In the genomic region with DNA sequence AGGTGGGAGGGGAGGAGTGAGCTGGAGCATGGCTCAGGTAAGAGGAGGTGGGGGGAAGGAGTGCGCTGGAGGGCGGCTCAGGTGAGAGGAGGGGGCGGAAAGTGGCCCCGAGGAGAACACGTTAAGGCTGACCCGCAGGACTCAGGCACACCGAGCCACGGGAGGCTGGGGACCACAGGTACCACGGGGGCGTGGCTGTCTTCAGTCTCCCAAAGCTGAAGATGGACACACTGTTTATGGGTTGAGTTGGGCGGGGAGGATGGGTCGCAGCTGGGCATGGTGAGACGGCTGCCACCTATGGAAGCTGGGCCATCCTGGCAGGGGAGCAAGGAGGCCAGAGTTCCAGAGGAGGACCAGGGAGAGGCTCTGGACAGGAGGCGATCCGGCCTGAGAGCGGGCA, we compare ENCODE assay signal across 13 cellular contexts. TPM values are rescaled to one million over a fixed set of nuclear protein-coding genes. Genes with fewer than 3 reads are reported as not detected.
DNase-seq lines count a peak whose midpoint lies in the region; ATAC-seq, FAIRE-seq and TF ChIP-seq lines count a peak whose summit lies in the region.
"Had no signal": no experiment of that assay in that cellular context is flagged by ENCODE, and none has a peak within 500 bp of the region (broad histone marks: within the 10 kb centered on the region; RNA-seq: fewer than 3 reads in every experiment).

No MANE protein-coding gene starts in this region.

- no TSS peak for BruUV-seq in K562 (replicated peaks; lab: Mats Ljungman, UMichigan)

- H3K27ac ChIP-seq in K562 (ENCODE audit: extremely low read depth, low read depth, low read length), result no peak overlapping the region
- H3K27ac ChIP-seq: epithelial cell of prostate had no signal

- no peak overlapping the region for H2AFZ ChIP-seq in K562 (ENCODE audit: low read depth, low read length)

- no peak for TF ChIP-seq POLR2A in K562 (conservative IDR thresholded peaks at IDR 0.05)

- DNase-seq in activated CD4-positive, alpha-beta memory T cell treated with anti-CD3 and anti-CD28 coated beads, Interleukin-2, amount 10 ng/mL, durations not matched to agents 7 days and 5 days, result no peak
- no peak for DNase-seq in activated CD4-positive, alpha-beta memory T cell treated with anti-CD3 and anti-CD28 coated beads for 36 hours
- DNase-seq in GM13976 (ENCODE audit: low spot score) (peak; percentile 37), K562 (ENCODE audit: extremely low read depth in 1 of 4, low spot score in 3 of 4) (no peak), GM10266 (ENCODE audit: extremely low spot score) (no peak)
- DNase-seq: GF-D8; stimulated activated CD4-positive, alpha-beta T cell treated with anti-CD3 and anti-CD28 coated beads, Interleukin-4, amount 100 ng/mL, for 4 hours had no signal

- TF ChIP-seq RAD21 in K562 (CRISPR knock-in tag; conservative IDR thresholded peaks at IDR 0.05 in 1 of 2, IDR thresholded peaks at IDR 0.05 in 1 of 2), result no peak

- 86% methylated on average over 3 of the region's 16 CpGs for WGBS in K562 (ENCODE audit: insufficient coverage, low coverage, missing lambda C conversion rate)

- no peak overlapping the region for H3K4me3 ChIP-seq in K562
- H3K4me3 ChIP-seq in skeletal muscle satellite cell (ENCODE audit: low read length), result peak overlapping the region; percentile 74

- 0 out of 5 replicates have a peak, but pooled peaks cover 0 to 4% of the 10 kb centered on the region in 2 experiments for H3K27me3 ChIP-seq in K562 (ENCODE audit: control insufficient read depth in 2 of 2, insufficient read depth in 2 of 2, low read length in 2 of 2)
- no peaks in the 10 kb centered on the region for H3K27me3 ChIP-seq in skeletal muscle satellite cell (ENCODE audit: control insufficient read depth, insufficient read depth, low read length)

- H3K9me3 Mint-ChIP-seq in activated CD4-positive, alpha-beta memory T cell treated with anti-CD3 and anti-CD28 coated beads, Interleukin-2, amount 10 ng/mL, durations not matched to agents 7 days and 5 days, result no peaks in the 10 kb centered on the region
- no peaks in the 10 kb centered on the region for H3K9me3 Mint-ChIP-seq in activated CD4-positive, alpha-beta memory T cell treated with anti-CD3 and anti-CD28 coated beads for 36 hours
- H3K9me3 Mint-ChIP-seq: type B pancreatic cell had no signal

- CTCF ChIA-PET in activated CD4-positive, alpha-beta memory T cell treated with anti-CD3 and anti-CD28 coated beads, Interleukin-2, amount 10 ng/mL, durations not matched to agents 7 days and 5 days (lab: Charles Lee), result no interaction called here
- CTCF ChIA-PET in activated CD4-positive, alpha-beta memory T cell treated with anti-CD3 and anti-CD28 coated beads for 36 hours (lab: Charles Lee), result interaction anchor here (1.0 kb wide), 1 partner anchor 8 kb away, joined by 3 read pairs; no protein-coding TSS in a partner anchor
- CTCF ChIA-PET in K562 (lab: Yijun Ruan, JAX; ENCODE audit: low intra/inter-chr PET ratio), result no interaction called here

- POLR2A ChIA-PET in activated CD4-positive, alpha-beta memory T cell treated with anti-CD3 and anti-CD28 coated beads, Interleukin-2, amount 10 ng/mL, durations not matched to agents 7 days and 5 days (lab: Charles Lee), result interaction anchor here (1.1 kb wide), 1 partner anchor 24 kb away, joined by 4 read pairs; a partner anchor contains a TSS
- POLR2A ChIA-PET in activated CD4-positive, alpha-beta memory T cell treated with anti-CD3 and anti-CD28 coated beads for 36 hours (lab: Charles Lee), result no interaction called here
- POLR2A ChIA-PET in K562 (lab: Yijun Ruan, JAX), result no interaction called here

- no peak for TF ChIP-seq EP300 in K562 (IDR thresholded peaks at IDR 0.05; ENCODE audit: low read length)

- peaks cover 27% of the 10 kb centered on the region for H3K36me3 Mint-ChIP-seq in activated CD4-positive, alpha-beta memory T cell treated with anti-CD3 and anti-CD28 coated beads, Interleukin-2, amount 10 ng/mL, durations not matched to agents 7 days and 5 days (ENCODE audit: low read depth)
- H3K36me3 Mint-ChIP-seq in activated CD4-positive, alpha-beta memory T cell treated with anti-CD3 and anti-CD28 coated beads for 36 hours, result peaks cover 30% of the 10 kb centered on the region

- H3K9me3 ChIP-seq in K562 (replicated peaks; ENCODE audit: control insufficient read depth, insufficient read depth, low read depth, low read length), result no peaks in the 10 kb centered on the region
- H3K9me3 ChIP-seq in skeletal muscle satellite cell (replicated peaks; ENCODE audit: low read length), result no peaks in the 10 kb centered on the region

- H3K79me2 ChIP-seq in K562 (ENCODE audit: control insufficient read depth, insufficient read depth, low read length), result no peaks in the 10 kb centered on the region

- in situ Hi-C loops in GM13976 (cut with MboI; ENCODE audit: low sequenced_read_pairs, unreplicated experiment) (loop anchor here (10.0 kb wide), 1 partner anchor 314 kb away; no protein-coding TSS in a partner anchor), K562 (cut with MboI) (no loop called here)

- H3K9me1 ChIP-seq in K562 (ENCODE audit: control insufficient read depth, insufficient read depth, low read length), result no peaks in the 10 kb centered on the region

- peak overlapping the region; percentile 25 for H3K4me3 Mint-ChIP-seq in activated CD4-positive, alpha-beta memory T cell treated with anti-CD3 and anti-CD28 coated beads, Interleukin-2, amount 10 ng/mL, durations not matched to agents 7 days and 5 days
- H3K4me3 Mint-ChIP-seq in activated CD4-positive, alpha-beta memory T cell treated with anti-CD3 and anti-CD28 coated beads for 36 hours, result no peak overlapping the region
- H3K4me3 Mint-ChIP-seq: type B pancreatic cell had no signal

- intact Hi-C loops in activated CD4-positive, alpha-beta memory T cell treated with anti-CD3 and anti-CD28 coated beads for 36 hours (cut with micrococcal nuclease), result no loop called here
- intact Hi-C loops in K562 (cut with micrococcal nuclease), result loop anchor here (5.0 to 10.0 kb wide), 2 partner anchors 244 to 387 kb away; no protein-coding TSS in a partner anchor

- H3K4me1 ChIP-seq in K562 (replicated peaks in 1 of 2; ENCODE audit: control insufficient read depth in 2 of 2, insufficient read depth in 2 of 2, low read length in 2 of 2) (peaks cover 0 to 4% of the 10 kb centered on the region in 2 experiments; a peak in 1 of 5 replicates), skeletal muscle satellite cell (ENCODE audit: control insufficient read depth, insufficient read depth, low read length) (peaks cover 24% of the 10 kb centered on the region)

- peaks cover 26% of the 10 kb centered on the region for H3K27me3 Mint-ChIP-seq in activated CD4-positive, alpha-beta memory T cell treated with anti-CD3 and anti-CD28 coated beads, Interleukin-2, amount 10 ng/mL, durations not matched to agents 7 days and 5 days
- H3K27me3 Mint-ChIP-seq in activated CD4-positive, alpha-beta memory T cell treated with anti-CD3 and anti-CD28 coated beads for 36 hours, result no peaks in the 10 kb centered on the region
- H3K27me3 Mint-ChIP-seq: type B pancreatic cell had no signal

- H3K4me1 Mint-ChIP-seq in activated CD4-positive, alpha-beta memory T cell treated with anti-CD3 and anti-CD28 coated beads, Interleukin-2, amount 10 ng/mL, durations not matched to agents 7 days and 5 days, result peaks cover 11% of the 10 kb centered on the region
- peaks cover 8% of the 10 kb centered on the region for H3K4me1 Mint-ChIP-seq in activated CD4-positive, alpha-beta memory T cell treated with anti-CD3 and anti-CD28 coated beads for 36 hours (ENCODE audit: low read depth)

- H4K20me1 ChIP-seq in K562 (replicated peaks; ENCODE audit: control insufficient read depth, insufficient read depth, low read length), result no peaks in the 10 kb centered on the region

- TF ChIP-seq CTCF in GM13976 (IDR thresholded peaks at IDR 0.05; ENCODE audit: borderline replicate concordance, control extremely low read depth, extremely low read depth, insufficient read depth, missing control alignments) (no peak), K562 (IDR thresholded peaks at IDR 0.05 in 2 of 3, conservative IDR thresholded peaks at IDR 0.05 in 1 of 3; ENCODE audit: insufficient read depth in 2 of 3, low read depth in 1 of 3, low read length in 3 of 3) (no peak), GM10266 (IDR thresholded peaks at IDR 0.05; ENCODE audit: control insufficient read depth, insufficient read depth, low read depth, missing control alignments) (no peak)

- H3K9ac ChIP-seq in K562 (ENCODE audit: insufficient read depth in 1 of 2, low read depth in 2 of 2, low read length in 2 of 2) (no peak overlapping the region), skeletal muscle satellite cell (ENCODE audit: low read depth, low read length) (peak overlapping the region; percentile 67)

- no peak for ATAC-seq in K562
- no peak for ATAC-seq in GM18520 (IDR thresholded peaks at IDR 0.05; ENCODE audit: unreplicated experiment)
- no peak for ATAC-seq in GM19463 (IDR thresholded peaks at IDR 0.05; ENCODE audit: unreplicated experiment)
- ATAC-seq: HepG2 had no signal

- peaks cover 25% of the 10 kb centered on the region; the same call in 2 of the 3 replicates for H3K36me3 ChIP-seq in K562 (ENCODE audit: control insufficient read depth, insufficient read depth, low read length)
- H3K36me3 ChIP-seq in skeletal muscle satellite cell (ENCODE audit: insufficient read depth, low read length), result peaks cover 19% of the 10 kb centered on the region

- H3K27ac Mint-ChIP-seq in activated CD4-positive, alpha-beta memory T cell treated with anti-CD3 and anti-CD28 coated beads, Interleukin-2, amount 10 ng/mL, durations not matched to agents 7 days and 5 days, result no peak overlapping the region
- no peak overlapping the region for H3K27ac Mint-ChIP-seq in activated CD4-positive, alpha-beta memory T cell treated with anti-CD3 and anti-CD28 coated beads for 36 hours
- H3K27ac Mint-ChIP-seq: type B pancreatic cell had no signal

- no peak for FAIRE-seq in K562 (lab: Jason Lieb, UNC)
- FAIRE-seq: HepG2 had no signal

- no peak overlapping the region for H3K4me2 ChIP-seq in K562 (ENCODE audit: insufficient read depth, low read length)
- H3K4me2 ChIP-seq in skeletal muscle satellite cell (ENCODE audit: low read length), result peak overlapping the region; percentile 91

RNA-seq across cellular contexts. Expression of a gene that starts 23.5 kb away (rescaled TPM):
- total RNA-seq in activated CD4-positive, alpha-beta memory T cell treated with anti-CD3 and anti-CD28 coated beads, Interleukin-2, amount 10 ng/mL, durations not matched to agents 7 days and 5 days, result 10 to 100 TPM; 43.5 to 47.7 TPM
- 10 to 100 TPM; 48.0 to 51.6 TPM for total RNA-seq in activated CD4-positive, alpha-beta memory T cell treated with anti-CD3 and anti-CD28 coated beads for 36 hours
- total RNA-seq in K562 (2011; cell fraction: chromatin; rRNA removed; ENCODE audit: low replicate concordance), result 14.0 and 20.3 TPM in 2 replicates
- total RNA-seq in K562 (2011; cell fraction: nucleolus; rRNA removed), result 16.7 and 17.9 TPM in 2 replicates
- 15.0 and 17.8 TPM in 2 replicates for total RNA-seq in K562 (2011; cell fraction: nucleoplasm; rRNA removed)
- 62.6 and 63.0 TPM in 2 replicates for total RNA-seq in K562 (2014; rRNA removed)
- total RNA-seq in K562 (2014; rRNA removed; fragmentation: Illumina TruSeq; extraction: Trizol), result 33.6 and 35.6 TPM in 2 replicates
- total RNA-seq in K562 (2015; rRNA removed; fragmentation: Illumina TruSeq; extraction: Trizol), result 33.1 and 34.4 TPM in 2 replicates
- total RNA-seq in K562 (2021), result 31.6 and 34.5 TPM in 2 replicates
- polyA plus RNA-seq in K562 (2011; rRNA removed), result 33.1 and 46.7 TPM in 2 replicates
- polyA plus RNA-seq in K562 (2011; cell fraction: cytosol; rRNA removed), result 17.3 and 29.0 TPM in 2 replicates
- polyA plus RNA-seq in K562 (2011; cell fraction: nucleus; rRNA removed), result 21.2 and 22.8 TPM in 2 replicates
- polyA plus RNA-seq in K562 (2012), result 30.2 and 33.3 TPM in 2 replicates
- 39.0 and 43.8 TPM in 2 replicates for polyA plus RNA-seq in K562 (2014; fragmentation: Illumina TruSeq; extraction: Trizol)
- polyA plus RNA-seq in K562 (2014; fragmentation: Nextera tagmentation; extraction: Ambion mirVana), result 10 to 100 TPM; 12.5 to 20.0 TPM
- polyA plus RNA-seq in K562 (2014; rRNA removed), result 31.6 and 33.0 TPM in 2 replicates
- polyA minus RNA-seq in K562 (2011; rRNA and poly(A)+ RNA removed), result 39.2 and 54.6 TPM in 2 replicates
- 20.7 and 24.6 TPM in 2 replicates for polyA minus RNA-seq in K562 (2011; cell fraction: cytosol; rRNA and poly(A)+ RNA removed)
- polyA minus RNA-seq in K562 (2011; cell fraction: nucleus; rRNA and poly(A)+ RNA removed), result 15.2 and 18.2 TPM in 2 replicates
- total RNA-seq in skeletal muscle satellite cell (2012; rRNA removed), result 16.7 and 18.3 TPM in 2 replicates

RNA-seq across cellular contexts. Expression of a gene that starts 23.7 kb away (rescaled TPM):
- total RNA-seq in activated CD4-positive, alpha-beta memory T cell treated with anti-CD3 and anti-CD28 coated beads, Interleukin-2, amount 10 ng/mL, durations not matched to agents 7 days and 5 days, result 10 to 100 TPM; 16.0 to 18.2 TPM
- 10 to 100 TPM; 12.4 to 12.5 TPM for total RNA-seq in activated CD4-positive, alpha-beta memory T cell treated with anti-CD3 and anti-CD28 coated beads for 36 hours
- 3.2 and 7.6 TPM in 2 replicates for total RNA-seq in K562 (2011; cell fraction: chromatin; rRNA removed; ENCODE audit: low replicate concordance)
- 3.8 and 5.3 TPM in 2 replicates for total RNA-seq in K562 (2011; cell fraction: nucleolus; rRNA removed)
- 3.8 and 6.9 TPM in 2 replicates for total RNA-seq in K562 (2011; cell fraction: nucleoplasm; rRNA removed)
- total RNA-seq in K562 (2014; rRNA removed), result 26.2 and 32.3 TPM in 2 replicates
- 21.1 TPM in 2 replicates for total RNA-seq in K562 (2014; rRNA removed; fragmentation: Illumina TruSeq; extraction: Trizol)
- 28.4 and 28.7 TPM in 2 replicates for total RNA-seq in K562 (2015; rRNA removed; fragmentation: Illumina TruSeq; extraction: Trizol)
- total RNA-seq in K562 (2021), result 13.7 and 14.9 TPM in 2 replicates
- 12.0 and 15.0 TPM in 2 replicates for polyA plus RNA-seq in K562 (2011; rRNA removed)
- polyA plus RNA-seq in K562 (2011; cell fraction: cytosol; rRNA removed), result 2.3 and 5.3 TPM in 2 replicates
- 4.5 and 5.7 TPM in 2 replicates for polyA plus RNA-seq in K562 (2011; cell fraction: nucleus; rRNA removed)
- 20.3 and 23.1 TPM in 2 replicates for polyA plus RNA-seq in K562 (2012)
- polyA plus RNA-seq in K562 (2014; fragmentation: Illumina TruSeq; extraction: Trizol), result 21.1 and 21.5 TPM in 2 replicates
- polyA plus RNA-seq in K562 (2014; fragmentation: Nextera tagmentation; extraction: Ambion mirVana), result 10 to 100 TPM; 23.9 to 26.9 TPM
- polyA plus RNA-seq in K562 (2014; rRNA removed), result 31.4 and 34.0 TPM in 2 replicates
- polyA minus RNA-seq in K562 (2011; rRNA and poly(A)+ RNA removed), result 5.7 and 6.2 TPM in 2 replicates
- polyA minus RNA-seq in K562 (2011; cell fraction: cytosol; rRNA and poly(A)+ RNA removed), result 3.1 and 5.0 TPM in 2 replicates
- polyA minus RNA-seq in K562 (2011; cell fraction: nucleus; rRNA and poly(A)+ RNA removed), result 2.6 and 4.8 TPM in 2 replicates
- 22.3 and 23.3 TPM in 2 replicates for total RNA-seq in skeletal muscle satellite cell (2012; rRNA removed)

RNA-seq across cellular contexts. Expression of a gene that starts 45.4 kb away (rescaled TPM):
- total RNA-seq in activated CD4-positive, alpha-beta memory T cell treated with anti-CD3 and anti-CD28 coated beads, Interleukin-2, amount 10 ng/mL, durations not matched to agents 7 days and 5 days, result 1 to 10 TPM; 7.4 to 8.3 TPM
- total RNA-seq in activated CD4-positive, alpha-beta memory T cell treated with anti-CD3 and anti-CD28 coated beads for 36 hours, result 10 to 100 TPM; 12.0 to 12.4 TPM
- total RNA-seq in K562 (2011; cell fraction: chromatin; rRNA removed; ENCODE audit: low replicate concordance), result 7.4 and 8.7 TPM in 2 replicates
- total RNA-seq in K562 (2011; cell fraction: nucleolus; rRNA removed), result 5.4 and 8.0 TPM in 2 replicates
- total RNA-seq in K562 (2011; cell fraction: nucleoplasm; rRNA removed), result 12.7 and 15.6 TPM in 2 replicates
- total RNA-seq in K562 (2014; rRNA removed) (7.6 and 9.4 TPM in 2 replicates), K562 (2014; rRNA removed; fragmentation: Illumina TruSeq; extraction: Trizol) (14.9 and 16.3 TPM in 2 replicates), K562 (2015; rRNA removed; fragmentation: Illumina TruSeq; extraction: Trizol) (18.3 and 19.2 TPM in 2 replicates), K562 (2021) (15.9 and 20.1 TPM in 2 replicates)
- polyA plus RNA-seq in K562 (2011; rRNA removed) (15.6 and 23.6 TPM in 2 replicates), K562 (2014; fragmentation: Illumina TruSeq; extraction: Trizol) (15.6 and 15.8 TPM in 2 replicates), K562 (2014; fragmentation: Nextera tagmentation; extraction: Ambion mirVana) (10 to 100 TPM; 33.6 to 36.6 TPM), K562 (2014; rRNA removed) (7.9 and 11.5 TPM in 2 replicates)
- polyA plus RNA-seq in K562 (2011; cell fraction: cytosol; rRNA removed), result 9.4 and 11.3 TPM in 2 replicates
- polyA plus RNA-seq in K562 (2011; cell fraction: nucleus; rRNA removed), result 13.6 and 14.2 TPM in 2 replicates
- 20.0 and 28.3 TPM in 2 replicates for polyA plus RNA-seq in K562 (2012)
- 7.2 and 8.0 TPM in 2 replicates for polyA minus RNA-seq in K562 (2011; rRNA and poly(A)+ RNA removed)
- polyA minus RNA-seq in K562 (2011; cell fraction: cytosol; rRNA and poly(A)+ RNA removed), result 3.5 TPM in 1 of 2 replicates, not detected in the other
- 3.0 and 6.1 TPM in 2 replicates for polyA minus RNA-seq in K562 (2011; cell fraction: nucleus; rRNA and poly(A)+ RNA removed)
- 6.8 and 8.3 TPM in 2 replicates for total RNA-seq in skeletal muscle satellite cell (2012; rRNA removed)

RNA-seq across cellular contexts. Expression of a gene that starts 45.8 kb away (rescaled TPM):
- total RNA-seq in activated CD4-positive, alpha-beta memory T cell treated with anti-CD3 and anti-CD28 coated beads, Interleukin-2, amount 10 ng/mL, durations not matched to agents 7 days and 5 days, result 10 to 100 TPM; 23.1 to 24.6 TPM
- 10 to 100 TPM; 14.2 to 14.8 TPM for total RNA-seq in activated CD4-positive, alpha-beta memory T cell treated with anti-CD3 and anti-CD28 coated beads for 36 hours
- 6.4 and 7.2 TPM in 2 replicates for total RNA-seq in K562 (2011; cell fraction: chromatin; rRNA removed; ENCODE audit: low replicate concordance)
- 6.2 and 8.7 TPM in 2 replicates for total RNA-seq in K562 (2011; cell fraction: nucleolus; rRNA removed)
- total RNA-seq in K562 (2011; cell fraction: nucleoplasm; rRNA removed), result 9.8 and 11.3 TPM in 2 replicates
- 5.8 and 7.2 TPM in 2 replicates for total RNA-seq in K562 (2014; rRNA removed)
- 7.4 and 7.9 TPM in 2 replicates for total RNA-seq in K562 (2014; rRNA removed; fragmentation: Illumina TruSeq; extraction: Trizol)
- 5.2 and 6.0 TPM in 2 replicates for total RNA-seq in K562 (2015; rRNA removed; fragmentation: Illumina TruSeq; extraction: Trizol)
- 6.6 and 6.7 TPM in 2 replicates for total RNA-seq in K562 (2021)
- polyA plus RNA-seq in K562 (2011; rRNA removed), result 10.4 and 14.4 TPM in 2 replicates
- 9.7 and 12.3 TPM in 2 replicates for polyA plus RNA-seq in K562 (2011; cell fraction: cytosol; rRNA removed)
- 4.8 and 6.2 TPM in 2 replicates for polyA plus RNA-seq in K562 (2011; cell fraction: nucleus; rRNA removed)
- 6.7 and 11.8 TPM in 2 replicates for polyA plus RNA-seq in K562 (2012)
- polyA plus RNA-seq in K562 (2014; fragmentation: Illumina TruSeq; extraction: Trizol), result 5.5 and 5.8 TPM in 2 replicates
- 1 to 10 TPM; 1.5 to 2.6 TPM for polyA plus RNA-seq in K562 (2014; fragmentation: Nextera tagmentation; extraction: Ambion mirVana)
- 8.2 and 9.4 TPM in 2 replicates for polyA plus RNA-seq in K562 (2014; rRNA removed)
- polyA minus RNA-seq in K562 (2011; rRNA and poly(A)+ RNA removed), result 5.2 and 6.5 TPM in 2 replicates
- polyA minus RNA-seq in K562 (2011; cell fraction: cytosol; rRNA and poly(A)+ RNA removed), result 2.9 and 3.2 TPM in 2 replicates
- 3.2 and 4.3 TPM in 2 replicates for polyA minus RNA-seq in K562 (2011; cell fraction: nucleus; rRNA and poly(A)+ RNA removed)
- 6.1 and 8.5 TPM in 2 replicates for total RNA-seq in skeletal muscle satellite cell (2012; rRNA removed)
